2 cellular contexts compared by ENCODE assay signal in the genomic region with DNA sequence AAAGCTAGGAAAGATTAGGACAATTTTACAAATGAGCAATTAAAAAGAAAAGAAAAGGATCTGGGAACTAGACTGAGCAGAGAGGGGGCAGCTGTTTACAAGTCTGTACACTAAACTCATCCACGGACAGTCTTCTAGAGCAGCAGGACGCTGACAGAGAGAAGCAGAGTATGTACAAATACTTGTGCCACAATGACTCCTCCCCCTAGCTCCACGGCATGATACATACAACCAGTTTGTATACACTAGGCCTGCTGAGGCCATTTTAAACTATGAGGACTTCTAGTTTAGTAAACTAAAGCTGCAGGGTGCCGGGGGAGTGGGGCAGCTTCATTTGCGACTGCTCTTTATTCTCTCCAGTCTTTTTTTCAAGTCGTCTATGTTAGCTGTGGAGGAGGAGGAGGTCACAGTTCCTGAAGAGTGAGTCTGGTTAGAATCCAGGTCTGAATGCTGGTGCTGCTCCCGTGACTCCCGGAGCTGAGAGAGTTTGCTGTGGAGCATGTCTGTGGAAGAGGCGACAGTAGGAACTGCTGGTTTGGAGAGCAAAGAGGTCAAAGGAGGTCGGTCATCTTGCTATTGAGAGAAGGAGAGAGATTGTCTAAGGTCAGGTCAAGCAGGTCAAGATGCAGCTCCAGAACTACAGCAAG.
A peak's percentile ranks its signal among the peaks of the same experiment; 100 is the strongest.
TF ChIP-seq lines count a peak whose summit lies in the region.

No MANE protein-coding gene starts in this region.

TF ChIP-seq in GM12878, 131 proteins besides CTCF, POLR2A, EP300 and RAD21:
- TF ChIP-seq POU2F2 (IDR thresholded peaks at IDR 0.05; ENCODE audit: borderline replicate concordance, low read depth, low read length) (no peak), MEF2A (IDR thresholded peaks at IDR 0.05; ENCODE audit: insufficient read depth, low read depth, low read length) (no peak), TCF12 (IDR thresholded peaks at IDR 0.05; ENCODE audit: low read depth, low read length) (no peak), NFXL1 (IDR thresholded peaks at IDR 0.05; ENCODE audit: borderline replicate concordance) (no peak), KDM1A (IDR thresholded peaks at IDR 0.05; ENCODE audit: borderline replicate concordance) (no peak), ZBED1 (IDR thresholded peaks at IDR 0.05; ENCODE audit: borderline replicate concordance) (no peak), NR2F1 (conservative IDR thresholded peaks at IDR 0.05) (no peak), PML (IDR thresholded peaks at IDR 0.05; ENCODE audit: low read length) (no peak), RUNX3 (IDR thresholded peaks at IDR 0.05; ENCODE audit: low read length) (no peak), ZNF274 (IDR thresholded peaks at IDR 0.05; ENCODE audit: insufficient read depth, insufficient read length) (no peak), CBX3 (IDR thresholded peaks at IDR 0.05; ENCODE audit: borderline replicate concordance, low read depth) (no peak), EED (IDR thresholded peaks at IDR 0.05; ENCODE audit: low read depth) (no peak), NBN (IDR thresholded peaks at IDR 0.05) (no peak)
- TF ChIP-seq, protein P1, sequence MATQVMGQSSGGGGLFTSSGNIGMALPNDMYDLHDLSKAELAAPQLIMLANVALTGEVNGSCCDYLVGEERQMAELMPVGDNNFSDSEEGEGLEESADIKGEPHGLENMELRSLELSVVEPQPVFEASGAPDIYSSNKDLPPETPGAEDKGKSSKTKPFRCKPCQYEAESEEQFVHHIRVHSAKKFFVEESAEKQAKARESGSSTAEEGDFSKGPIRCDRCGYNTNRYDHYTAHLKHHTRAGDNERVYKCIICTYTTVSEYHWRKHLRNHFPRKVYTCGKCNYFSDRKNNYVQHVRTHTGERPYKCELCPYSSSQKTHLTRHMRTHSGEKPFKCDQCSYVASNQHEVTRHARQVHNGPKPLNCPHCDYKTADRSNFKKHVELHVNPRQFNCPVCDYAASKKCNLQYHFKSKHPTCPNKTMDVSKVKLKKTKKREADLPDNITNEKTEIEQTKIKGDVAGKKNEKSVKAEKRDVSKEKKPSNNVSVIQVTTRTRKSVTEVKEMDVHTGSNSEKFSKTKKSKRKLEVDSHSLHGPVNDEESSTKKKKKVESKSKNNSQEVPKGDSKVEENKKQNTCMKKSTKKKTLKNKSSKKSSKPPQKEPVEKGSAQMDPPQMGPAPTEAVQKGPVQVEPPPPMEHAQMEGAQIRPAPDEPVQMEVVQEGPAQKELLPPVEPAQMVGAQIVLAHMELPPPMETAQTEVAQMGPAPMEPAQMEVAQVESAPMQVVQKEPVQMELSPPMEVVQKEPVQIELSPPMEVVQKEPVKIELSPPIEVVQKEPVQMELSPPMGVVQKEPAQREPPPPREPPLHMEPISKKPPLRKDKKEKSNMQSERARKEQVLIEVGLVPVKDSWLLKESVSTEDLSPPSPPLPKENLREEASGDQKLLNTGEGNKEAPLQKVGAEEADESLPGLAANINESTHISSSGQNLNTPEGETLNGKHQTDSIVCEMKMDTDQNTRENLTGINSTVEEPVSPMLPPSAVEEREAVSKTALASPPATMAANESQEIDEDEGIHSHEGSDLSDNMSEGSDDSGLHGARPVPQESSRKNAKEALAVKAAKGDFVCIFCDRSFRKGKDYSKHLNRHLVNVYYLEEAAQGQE (IDR thresholded peaks at IDR 0.05; ENCODE audit: low read depth, low read length) = no peak
- TF ChIP-seq, protein P2, sequence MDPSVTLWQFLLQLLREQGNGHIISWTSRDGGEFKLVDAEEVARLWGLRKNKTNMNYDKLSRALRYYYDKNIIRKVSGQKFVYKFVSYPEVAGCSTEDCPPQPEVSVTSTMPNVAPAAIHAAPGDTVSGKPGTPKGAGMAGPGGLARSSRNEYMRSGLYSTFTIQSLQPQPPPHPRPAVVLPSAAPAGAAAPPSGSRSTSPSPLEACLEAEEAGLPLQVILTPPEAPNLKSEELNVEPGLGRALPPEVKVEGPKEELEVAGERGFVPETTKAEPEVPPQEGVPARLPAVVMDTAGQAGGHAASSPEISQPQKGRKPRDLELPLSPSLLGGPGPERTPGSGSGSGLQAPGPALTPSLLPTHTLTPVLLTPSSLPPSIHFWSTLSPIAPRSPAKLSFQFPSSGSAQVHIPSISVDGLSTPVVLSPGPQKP (IDR thresholded peaks at IDR 0.05; ENCODE audit: low read depth, low read length) = no peak
TF ChIP-seq in GM12878: peak in this region for 0.

TF ChIP-seq in liver, 16 proteins besides CTCF, POLR2A, EP300 and RAD21:
- TF ChIP-seq NR2F2 (IDR thresholded peaks at IDR 0.05) = peak; percentile 41
- TF ChIP-seq RXRA (IDR thresholded peaks at IDR 0.05) = peak in 1 of 2 donors; percentile 34
- TF ChIP-seq EGR1 (IDR thresholded peaks at IDR 0.05; ENCODE audit: low read depth in 2 of 2) = no peak
